Comparison of ENCODE assay signal across 13 cellular contexts in genomic region chr9:131960805-131961495, GRCh38.
DNase-seq lines count a peak whose midpoint lies in the region; ATAC-seq and TF ChIP-seq lines count a peak whose summit lies in the region.
"Had no signal": no experiment of that assay in that cellular context is flagged by ENCODE, and none has a peak within 500 bp of the region (broad histone marks: within the 10 kb centered on the region; RNA-seq: fewer than 3 reads in every experiment).

No MANE protein-coding gene starts in this region.

- no peak for TF ChIP-seq RAD21 in neural cell (conservative IDR thresholded peaks at IDR 0.05)

- H2AFZ ChIP-seq in neural cell (ENCODE audit: low read depth, low read length): peak overlapping the region; percentile 46

- no peak overlapping the region for H3K4me3 Mint-ChIP-seq in type B pancreatic cell
- H3K4me3 Mint-ChIP-seq: naive B cell had no signal

- no peak for TF ChIP-seq POLR2A in heart left ventricle (IDR thresholded peaks at IDR 0.05)

- intact Hi-C loops in left ventricle myocardium superior (cut with micrococcal nuclease): no loop called here
- intact Hi-C loops in heart left ventricle (cut with DNase I): loop anchor here in 1 of 10 donors (10.0 kb wide), 1 partner anchor 126 kb away; no protein-coding TSS in a partner anchor

- no peak for TF ChIP-seq CTCF in heart left ventricle (IDR thresholded peaks at IDR 0.05)
- TF ChIP-seq CTCF in neural cell (IDR thresholded peaks at IDR 0.05; ENCODE audit: poor library complexity, severe bottlenecking): no peak
- TF ChIP-seq CTCF in WERI-Rb-1 (IDR thresholded peaks at IDR 0.05; ENCODE audit: low read depth, low read length): no peak
- TF ChIP-seq CTCF in type B pancreatic cell (conservative IDR thresholded peaks at IDR 0.05): no peak

- no peak overlapping the region for H3K4me2 ChIP-seq in neural cell (ENCODE audit: low read length)

- H3K9ac ChIP-seq in neural cell (ENCODE audit: low read length): peak overlapping the region; percentile 24

- H3K79me2 ChIP-seq in neural cell (replicated peaks; ENCODE audit: insufficient read depth, low read length): no peaks in the 10 kb centered on the region

- no peaks in the 10 kb centered on the region for H3K9me3 ChIP-seq in heart left ventricle
- no peaks in the 10 kb centered on the region for H3K9me3 ChIP-seq in neural cell (ENCODE audit: low read length)
- H3K9me3 ChIP-seq in WERI-Rb-1 (ENCODE audit: severe bottlenecking): no peaks in the 10 kb centered on the region

- H3K36me3 ChIP-seq in heart left ventricle: no peaks in the 10 kb centered on the region
- no peaks in the 10 kb centered on the region for H3K36me3 ChIP-seq in neural cell (ENCODE audit: insufficient read depth, low read length)
- H3K36me3 ChIP-seq in WERI-Rb-1: peaks cover 3% of the 10 kb centered on the region

- no peaks in the 10 kb centered on the region for H3K9me2 ChIP-seq in neural cell (ENCODE audit: insufficient read depth, low read length)

- H3K4me3 ChIP-seq in heart left ventricle (no peak overlapping the region), neural cell (ENCODE audit: low read length) (peak overlapping the region; percentile 36), WERI-Rb-1 (ENCODE audit: low read depth, low read length) (no peak overlapping the region)

- no peak for TF ChIP-seq EP300 in neural cell (conservative IDR thresholded peaks at IDR 0.05; ENCODE audit: poor library complexity, severe bottlenecking)

- peaks cover 0 to 13% (median 3%) of the 10 kb centered on the region in 12 donors for H3K4me1 ChIP-seq in heart left ventricle

- ATAC-seq in left ventricle myocardium superior (peak; percentile 33), heart left ventricle (no peak), HG03520 (IDR thresholded peaks at IDR 0.05; ENCODE audit: unreplicated experiment) (no peak)

- H3K4me1 Mint-ChIP-seq in type B pancreatic cell (ENCODE audit: unreplicated experiment): peaks cover 21% of the 10 kb centered on the region

- H3K27me3 ChIP-seq in heart left ventricle (no peaks in the 10 kb centered on the region), neural cell (ENCODE audit: insufficient read depth, low read depth, low read length) (no peaks in the 10 kb centered on the region), WERI-Rb-1 (ENCODE audit: insufficient read depth, low read depth, severe bottlenecking) (no peaks in the 10 kb centered on the region)

- peaks cover 11% of the 10 kb centered on the region for H3K36me3 Mint-ChIP-seq in type B pancreatic cell

- H3F3A ChIP-seq in neural cell (ENCODE audit: insufficient read depth, low read length, poor library complexity, severe bottlenecking): peaks cover 5% of the 10 kb centered on the region

- WGBS in heart left ventricle, 4 donors: 68 to 71% (median 68%) methylated on average over 10 to 12 of the region's 12 CpGs

- DNase-seq in left ventricle myocardium superior: no peak
- no peak for DNase-seq in heart left ventricle
- DNase-seq in epithelial cell of prostate (ENCODE audit: low read depth, low spot score): no peak
- DNase-seq in WERI-Rb-1: no peak
- DNase-seq in dermis blood vessel endothelial cell: no peak
- no peak for DNase-seq in type B pancreatic cell (ENCODE audit: extremely low spot score, unreplicated experiment)
- DNase-seq: activated CD4-positive, alpha-beta T cell treated with anti-CD3 and anti-CD28 coated beads for 4 hours; naive B cell; NCI-H524 treated with DMSO at 0.1 percent for 48 hours; small intestine; T-helper 2 cell had no signal

- H3K27ac ChIP-seq in heart left ventricle (no peak overlapping the region), epithelial cell of prostate (peak overlapping the region; percentile 33), neural cell (ENCODE audit: low read length) (peak overlapping the region; percentile 43), WERI-Rb-1 (no peak overlapping the region)

- H4K20me1 ChIP-seq in neural cell (ENCODE audit: insufficient read depth): no peaks in the 10 kb centered on the region

- H3K9me3 Mint-ChIP-seq in type B pancreatic cell: no peaks in the 10 kb centered on the region

- no peaks in the 10 kb centered on the region for H3K27me3 Mint-ChIP-seq in type B pancreatic cell
- H3K27me3 Mint-ChIP-seq: naive B cell had no signal

- H3K27ac Mint-ChIP-seq in type B pancreatic cell: no peak overlapping the region

TF ChIP-seq in neural cell, 6 proteins besides CTCF, POLR2A, EP300 and RAD21:
- no peak for TF ChIP-seq POLR2AphosphoS5 (IDR thresholded peaks at IDR 0.05)
- TF ChIP-seq MXI1 (conservative IDR thresholded peaks at IDR 0.05; ENCODE audit: poor library complexity, severe bottlenecking): no peak
- no peak for TF ChIP-seq EZH2 (IDR thresholded peaks at IDR 0.05; ENCODE audit: borderline replicate concordance, insufficient read depth, low read length, poor library complexity, severe bottlenecking)
- TF ChIP-seq SMC3 (conservative IDR thresholded peaks at IDR 0.05; ENCODE audit: poor library complexity): no peak
- no peak for TF ChIP-seq REST (IDR thresholded peaks at IDR 0.05; ENCODE audit: borderline replicate concordance)
- TF ChIP-seq TAF1 (IDR thresholded peaks at IDR 0.05; ENCODE audit: low read depth): no peak

Comparison
In these comparisons a context has a peak if more than half of its experiments do, and no peak if none do; other contexts are left out.
1. H3K27ac ChIP-seq: peak in epithelial cell of prostate (single experiment) and neural cell (single experiment); none in heart left ventricle (0 of 12) and WERI-Rb-1 (single experiment).